In the genomic region with DNA sequence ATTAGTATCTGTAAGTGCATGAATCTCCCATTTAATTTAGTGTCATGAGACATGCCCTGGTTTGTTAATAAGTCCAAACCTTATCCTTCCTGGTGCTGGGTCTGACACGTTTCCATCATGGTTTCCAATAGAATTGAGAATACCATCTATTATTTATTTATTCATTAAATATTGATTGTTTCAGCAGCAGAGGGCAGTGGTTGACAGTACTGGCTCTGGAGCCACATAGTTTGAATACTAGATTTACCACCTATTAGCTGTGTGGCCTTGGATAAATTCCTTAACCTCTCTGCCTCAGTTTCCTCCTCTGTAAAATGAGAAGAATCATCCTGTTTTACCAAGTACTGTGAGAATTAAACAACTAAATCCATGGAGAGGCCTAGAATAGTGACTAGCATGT, we compare ENCODE assay signal across 18 cellular contexts. TPM values are rescaled to one million over a fixed set of nuclear protein-coding genes. Genes with fewer than 3 reads are reported as not detected.
DNase-seq lines count a peak whose midpoint lies in the region; ATAC-seq, FAIRE-seq and TF ChIP-seq lines count a peak whose summit lies in the region.
"Had no signal": no experiment of that assay in that cellular context is flagged by ENCODE, and none has a peak within 500 bp of the region (broad histone marks: within the 10 kb centered on the region; RNA-seq: fewer than 3 reads in every experiment).

No MANE protein-coding gene starts in this region.

- POLR2A ChIA-PET in HepG2 (lab: Yijun Ruan, JAX): no interaction called here
- POLR2A ChIA-PET in PC-3 (lab: Charles Lee; ENCODE audit: unreplicated experiment): no interaction called here
- POLR2A ChIA-PET in CD8-positive, alpha-beta T cell (lab: Charles Lee): no interaction called here

- DNase-seq in HepG2 (ENCODE audit: low spot score): no peak
- peak; percentile 35 for DNase-seq in PC-3
- no peak for DNase-seq in epithelial cell of esophagus (ENCODE audit: low read depth)
- no peak for DNase-seq in erythroblast (lab: John Stamatoyannopoulos, UW)
- no peak for DNase-seq in CD8-positive, alpha-beta T cell
- DNase-seq: activated CD8-positive, alpha-beta memory T cell treated with anti-CD3 and anti-CD28 coated beads, Interleukin-2, amount 50 U/mL, for 48 hours; activated naive CD4-positive, alpha-beta T cell; AML-193; NCI-H187 treated with DMSO at 0.1 percent for 48 hours; NCI-H748 treated with DMSO at 0.1 percent for 48 hours; psoas muscle; Right ventricle myocardium superior; stimulated activated naive CD8-positive, alpha-beta T cell treated with anti-CD3 and anti-CD28 coated beads, Interleukin-15, amount 100 ng/mL, for 72 hours; T-helper 2 cell had no signal

- no peak for TF ChIP-seq POLR2A in HepG2 (IDR thresholded peaks at IDR 0.05; ENCODE audit: insufficient read depth in 1 of 2, low read depth in 2 of 2, low read length in 2 of 2)
- no peak for TF ChIP-seq POLR2A in erythroblast (IDR thresholded peaks at IDR 0.05; ENCODE audit: low read length)

- H3F3A ChIP-seq in PC-3 (ENCODE audit: low read length, unreplicated experiment): no peaks in the 10 kb centered on the region

- H3K27me3 Mint-ChIP-seq in CD8-positive, alpha-beta T cell (ENCODE audit: low read depth): peaks cover 15% of the 10 kb centered on the region

- H3K9me3 Mint-ChIP-seq in CD8-positive, alpha-beta T cell: no peaks in the 10 kb centered on the region
- H3K9me3 Mint-ChIP-seq: stimulated activated naive CD8-positive, alpha-beta T cell treated with anti-CD3 and anti-CD28 coated beads, Interleukin-15, amount 100 ng/mL, for 72 hours had no signal

- H3K4me2 ChIP-seq in HepG2 (ENCODE audit: low read depth, low read length) (no peak overlapping the region), PC-3 (ENCODE audit: low read length) (no peak overlapping the region)

- no peaks in the 10 kb centered on the region for H3K4me1 Mint-ChIP-seq in CD8-positive, alpha-beta T cell (ENCODE audit: low read depth)
- H3K4me1 Mint-ChIP-seq: stimulated activated naive CD8-positive, alpha-beta T cell treated with anti-CD3 and anti-CD28 coated beads, Interleukin-15, amount 100 ng/mL, for 72 hours had no signal

- H3K9ac ChIP-seq in liver (ENCODE audit: low read depth in 1 of 2, low read length in 2 of 2) (no peak overlapping the region), HepG2 (ENCODE audit: insufficient read depth, low read depth, low read length) (no peak overlapping the region), PC-3 (ENCODE audit: low read length) (no peak overlapping the region)

- no peaks in the 10 kb centered on the region for H3K36me3 Mint-ChIP-seq in CD8-positive, alpha-beta T cell

- ATAC-seq in HepG2 (no peak), PC-3 (peak; percentile 54), HG03521 (IDR thresholded peaks at IDR 0.05; ENCODE audit: unreplicated experiment) (no peak), HG03097 (IDR thresholded peaks at IDR 0.05; ENCODE audit: low FRiP score, unreplicated experiment) (no peak)
- ATAC-seq in CD8-positive, alpha-beta T cell: no peak
- ATAC-seq: psoas muscle; stimulated activated naive CD8-positive, alpha-beta T cell treated with anti-CD3 and anti-CD28 coated beads, Interleukin-15, amount 100 ng/mL, for 72 hours had no signal

- FAIRE-seq in HepG2 (lab: Jason Lieb, UNC): no peak

- H3K79me2 ChIP-seq in HepG2 (ENCODE audit: insufficient read depth, low read length): no peaks in the 10 kb centered on the region
- H3K79me2 ChIP-seq in PC-3 (ENCODE audit: low read length): no peaks in the 10 kb centered on the region

- no peak overlapping the region for H3K4me3 ChIP-seq in liver (ENCODE audit: low read depth in 1 of 3, low read length in 3 of 3)
- no peak overlapping the region for H3K4me3 ChIP-seq in HepG2 (replicated peaks in 1 of 3; ENCODE audit: insufficient read depth in 1 of 3, low read depth in 2 of 3, low read length in 3 of 3)
- H3K4me3 ChIP-seq in PC-3 (ENCODE audit: low read length): no peak overlapping the region
- no peak overlapping the region for H3K4me3 ChIP-seq in epithelial cell of esophagus (ENCODE audit: low read length)
- H3K4me3 ChIP-seq in CD8-positive, alpha-beta T cell (ENCODE audit: low read depth, low read length): no peak overlapping the region
- H3K4me3 ChIP-seq: psoas muscle had no signal

- peak; percentile 54 to 58 for TF ChIP-seq RAD21 in liver (IDR thresholded peaks at IDR 0.05)
- no peak for TF ChIP-seq RAD21 in HepG2 (CRISPR knock-in tag; IDR thresholded peaks at IDR 0.05)

- H2AFZ ChIP-seq in HepG2 (ENCODE audit: low read length) (no peak overlapping the region), PC-3 (ENCODE audit: low read length) (no peak overlapping the region)

- no peaks in the 10 kb centered on the region for H3K9me3 ChIP-seq in liver (ENCODE audit: control insufficient read depth in 4 of 4, low read length in 3 of 4)
- no peaks in the 10 kb centered on the region for H3K9me3 ChIP-seq in HepG2 (ENCODE audit: low read length)
- H3K9me3 ChIP-seq in PC-3 (ENCODE audit: low read length): no peaks in the 10 kb centered on the region
- no peaks in the 10 kb centered on the region for H3K9me3 ChIP-seq in CD8-positive, alpha-beta T cell (ENCODE audit: low read length)
- H3K9me3 ChIP-seq: psoas muscle had no signal

- H3K27me3 ChIP-seq in liver (ENCODE audit: control insufficient read depth in 4 of 4, insufficient read depth in 4 of 4, low read length in 3 of 4) (peaks cover 0 to 3% (median 0%) of the 10 kb centered on the region in 4 donors), HepG2 (ENCODE audit: control insufficient read depth in 1 of 2, insufficient read depth in 2 of 2, low read length in 2 of 2) (0 out of 5 replicates have a peak, but pooled peaks cover 0 to 4% of the 10 kb centered on the region in 2 experiments), PC-3 (ENCODE audit: low read length) (peaks cover 51% of the 10 kb centered on the region)
- H3K27me3 ChIP-seq in CD8-positive, alpha-beta T cell (ENCODE audit: insufficient read depth, low read length): no peaks in the 10 kb centered on the region

- 72% methylated on average over 1 of the region's 1 CpG for WGBS in liver
- 0% methylated on average over 1 of the region's 1 CpG for WGBS in HepG2 (ENCODE audit: low lambda C conversion rate)

- CTCF ChIA-PET in HepG2 (lab: Yijun Ruan, JAX; ENCODE audit: low intra/inter-chr PET ratio, low total read pairs) (no interaction called here), PC-3 (lab: Charles Lee) (interaction anchor here (0.5 to 0.7 kb wide), 4 partner anchors 47 to 1545 kb away, joined by 3 to 7 read pairs (median 4); no protein-coding TSS in a partner anchor)
- CTCF ChIA-PET in CD8-positive, alpha-beta T cell (lab: Charles Lee): no interaction called here

- TF ChIP-seq CTCF in liver (IDR thresholded peaks at IDR 0.05; ENCODE audit: low read depth, low read length, missing input control) (no peak), HepG2 (CRISPR knock-in tag; IDR thresholded peaks at IDR 0.05) (no peak), PC-3 (conservative IDR thresholded peaks at IDR 0.05; ENCODE audit: low read depth, low read length) (peak; percentile 44), epithelial cell of esophagus (IDR thresholded peaks at IDR 0.05; ENCODE audit: insufficient read depth, low read depth, low read length, missing control alignments) (peak; percentile 39)
- TF ChIP-seq CTCF in CD8-positive, alpha-beta T cell (IDR thresholded peaks at IDR 0.05): no peak

- in situ Hi-C loops in HepG2 (cut with HindIII; ENCODE audit: extremely low pct_ligation_motif_present, low pct_unique_long_range_greater_than_20kb): no loop called here

- TF ChIP-seq EP300 in HepG2 (IDR thresholded peaks at IDR 0.05; ENCODE audit: low read depth in 2 of 2, low read length in 2 of 2) (no peak), HepG2 (CRISPR knock-in tag; IDR thresholded peaks at IDR 0.05; ENCODE audit: borderline replicate concordance) (no peak)

- no peak overlapping the region for H3K27ac Mint-ChIP-seq in CD8-positive, alpha-beta T cell
- H3K27ac Mint-ChIP-seq: stimulated activated naive CD8-positive, alpha-beta T cell treated with anti-CD3 and anti-CD28 coated beads, Interleukin-15, amount 100 ng/mL, for 72 hours had no signal

- intact Hi-C loops in HepG2 (cut with micrococcal nuclease; ENCODE audit: unreplicated experiment) (no loop called here), PC-3 (cut with micrococcal nuclease) (loop anchor here (1.0 kb wide), 2 partner anchors 46 to 284 kb away; no protein-coding TSS in a partner anchor)
- intact Hi-C loops in CD8-positive, alpha-beta T cell (cut with DNase I, micrococcal nuclease): no loop called here

- BruUV-seq in HepG2 (replicated peaks; lab: Mats Ljungman, UMichigan) (no TSS peak), PC-3 (replicated peaks; lab: Mats Ljungman, UMichigan) (no TSS peak)

- H3K27ac ChIP-seq in liver (ENCODE audit: low read depth in 1 of 2, low read length in 2 of 2): no peak overlapping the region
- no peak overlapping the region for H3K27ac ChIP-seq in HepG2 (ENCODE audit: extremely low read length, insufficient read depth, low read length)
- no peak overlapping the region for H3K27ac ChIP-seq in PC-3 (ENCODE audit: low read length)
- H3K27ac ChIP-seq in CD8-positive, alpha-beta T cell (ENCODE audit: low read depth, low read length): no peak overlapping the region
- H3K27ac ChIP-seq: psoas muscle had no signal

- H3K4me1 ChIP-seq in liver (ENCODE audit: control insufficient read depth in 4 of 4, insufficient read depth in 4 of 4, low read length in 3 of 4) (no peaks in the 10 kb centered on the region), HepG2 (ENCODE audit: insufficient read depth, low read length) (no peaks in the 10 kb centered on the region), PC-3 (ENCODE audit: insufficient read depth, low read length) (no peaks in the 10 kb centered on the region)
- H3K4me1 ChIP-seq in CD8-positive, alpha-beta T cell (ENCODE audit: insufficient read depth, low read length): no peaks in the 10 kb centered on the region
- H3K4me1 ChIP-seq: psoas muscle had no signal

- H3K36me3 ChIP-seq in liver (ENCODE audit: control insufficient read depth in 4 of 4, insufficient read depth in 3 of 4, low read depth in 1 of 4, low read length in 3 of 4) (no peaks in the 10 kb centered on the region), HepG2 (replicated peaks in 1 of 2; ENCODE audit: control insufficient read depth in 1 of 2, insufficient read depth in 2 of 2, low read length in 2 of 2) (no peaks in the 10 kb centered on the region), PC-3 (ENCODE audit: low read depth, low read length) (no peaks in the 10 kb centered on the region)
- H3K36me3 ChIP-seq in CD8-positive, alpha-beta T cell (ENCODE audit: insufficient read depth, low read length): no peaks in the 10 kb centered on the region

- no peak overlapping the region for H3K4me3 Mint-ChIP-seq in CD8-positive, alpha-beta T cell
- H3K4me3 Mint-ChIP-seq: stimulated activated naive CD8-positive, alpha-beta T cell treated with anti-CD3 and anti-CD28 coated beads, Interleukin-15, amount 100 ng/mL, for 72 hours had no signal

- H4K20me1 ChIP-seq in HepG2 (ENCODE audit: insufficient read depth, low read length) (no peaks in the 10 kb centered on the region), PC-3 (ENCODE audit: low read length) (no peaks in the 10 kb centered on the region)

- no peaks in the 10 kb centered on the region for H3K9me2 ChIP-seq in PC-3 (replicated peaks; ENCODE audit: low read length)

RNA-seq across cellular contexts. Expression of a gene that starts 0.9 kb away (rescaled TPM):
- total RNA-seq in liver (10 to 100 TPM; 21.6 to 42.6 TPM), HepG2 (2016; rRNA removed; fragmentation: Illumina TruSeq; extraction: Trizol) (not detected in 2 replicates), PC-3 (2014; rRNA removed) (not detected in 2 replicates)
- polyA plus RNA-seq in liver (10 to 100 TPM in 1 of 2 donors, 1 to 10 TPM in 1; 3.4 to 11.5 TPM), HepG2 (2011; rRNA removed) (not detected in 2 replicates)
- total RNA-seq in HepG2 (2016; cell fraction: cytosol; rRNA removed; fragmentation: Illumina TruSeq; extraction: Trizol; ENCODE audit: low read depth): not detected in 2 replicates
- total RNA-seq in HepG2 (2016; cell fraction: insoluble cytoplasmic fraction; rRNA removed; fragmentation: Illumina TruSeq; extraction: Trizol): not detected in 2 replicates
- not detected in 2 replicates for total RNA-seq in HepG2 (2016; cell fraction: membrane; rRNA removed; fragmentation: Illumina TruSeq; extraction: Trizol)
- not detected in 2 replicates for total RNA-seq in HepG2 (2016; cell fraction: nucleus; rRNA removed; fragmentation: Illumina TruSeq; extraction: Trizol)
- not detected in 2 replicates for polyA plus RNA-seq in HepG2 (2011; cell fraction: cytosol; rRNA removed)
- polyA plus RNA-seq in HepG2 (2011; cell fraction: nucleus; rRNA removed): not detected in 2 replicates
- 0.52 TPM in 1 of 2 replicates, not detected in the other for polyA plus RNA-seq in HepG2 (2012)
- polyA plus RNA-seq in HepG2 (2016; cell fraction: cytosol; fragmentation: Illumina TruSeq; extraction: Trizol; ENCODE audit: low read depth): not detected in 2 replicates
- polyA plus RNA-seq in HepG2 (2016; cell fraction: insoluble cytoplasmic fraction; fragmentation: Illumina TruSeq; extraction: Trizol; ENCODE audit: low read depth): not detected in 2 replicates
- polyA plus RNA-seq in HepG2 (2016; cell fraction: membrane; fragmentation: Illumina TruSeq; extraction: Trizol; ENCODE audit: low read depth): not detected in 2 replicates
- not detected in 2 replicates for polyA plus RNA-seq in HepG2 (2016; cell fraction: nucleus; fragmentation: Illumina TruSeq; extraction: Trizol; ENCODE audit: insufficient read depth, low read depth)
- polyA minus RNA-seq in HepG2 (2011; rRNA and poly(A)+ RNA removed; ENCODE audit: low replicate concordance): not detected in 2 replicates
- not detected in 2 replicates for polyA minus RNA-seq in HepG2 (2011; cell fraction: cytosol; rRNA and poly(A)+ RNA removed)
- not detected in 2 replicates for polyA minus RNA-seq in HepG2 (2011; cell fraction: nucleus; rRNA and poly(A)+ RNA removed)
- total RNA-seq in CD8-positive, alpha-beta T cell: not detected
- total RNA-seq: LHCN-M2 had no signal

Comparison
In these comparisons a context has a peak if more than half of its experiments do, and no peak if none do; other contexts are left out.
1. RNA of a gene that starts 0.9 kb away (total RNA-seq): 21.6 to 42.6 TPM in liver; not detected in HepG2, not detected in PC-3 and not detected in CD8-positive, alpha-beta T cell; every median in the first group is over 10 times any median in the second.
2. CTCF ChIP-seq: peak in PC-3 (single experiment) and epithelial cell of esophagus (single experiment); none in liver (single experiment), HepG2 (single experiment) and CD8-positive, alpha-beta T cell (single experiment).